1 cellular context compared by ENCODE assay signal in the genomic region with DNA sequence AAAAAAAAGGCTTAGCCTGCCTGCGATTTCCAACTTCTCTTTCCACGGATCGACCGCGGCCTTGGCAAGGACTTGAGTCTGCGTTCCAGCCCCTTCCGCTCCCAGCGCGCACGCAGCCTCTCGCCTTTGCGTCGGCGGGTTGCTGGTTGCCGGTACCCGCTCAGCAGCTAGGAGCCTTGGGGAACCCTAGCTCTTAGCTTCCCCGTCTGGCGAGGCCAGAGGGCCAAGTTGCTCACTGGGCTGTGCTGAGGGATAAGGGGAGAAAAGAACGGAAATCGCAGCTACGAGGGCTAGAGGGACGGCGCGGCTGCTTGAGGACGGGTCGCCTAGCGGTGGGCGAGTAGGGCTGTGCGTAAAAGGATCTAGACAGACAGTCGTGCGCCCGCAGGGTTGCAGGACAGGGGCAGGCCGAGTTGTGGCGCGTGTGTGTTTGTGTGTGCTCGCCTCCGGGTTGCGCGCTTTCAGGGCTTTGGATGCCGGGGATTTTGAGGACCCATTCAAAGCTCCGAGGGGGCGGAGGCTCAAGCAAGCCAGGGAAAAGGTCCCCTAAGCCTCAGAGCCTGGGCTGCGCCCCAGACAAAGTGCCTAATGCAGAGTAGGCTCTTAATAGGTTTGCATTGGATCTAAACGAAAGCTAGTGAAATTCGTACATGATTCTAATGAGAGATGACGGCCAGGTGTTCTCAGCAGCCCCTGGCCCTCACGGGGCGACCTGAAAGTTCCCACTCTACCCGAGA.
TF ChIP-seq lines count a peak whose summit lies in the region.

No MANE protein-coding gene starts in this region.

TF ChIP-seq in K562, 482 proteins besides CTCF, POLR2A, EP300 and RAD21 (continued from another document):
- TF ChIP-seq, protein P1, sequence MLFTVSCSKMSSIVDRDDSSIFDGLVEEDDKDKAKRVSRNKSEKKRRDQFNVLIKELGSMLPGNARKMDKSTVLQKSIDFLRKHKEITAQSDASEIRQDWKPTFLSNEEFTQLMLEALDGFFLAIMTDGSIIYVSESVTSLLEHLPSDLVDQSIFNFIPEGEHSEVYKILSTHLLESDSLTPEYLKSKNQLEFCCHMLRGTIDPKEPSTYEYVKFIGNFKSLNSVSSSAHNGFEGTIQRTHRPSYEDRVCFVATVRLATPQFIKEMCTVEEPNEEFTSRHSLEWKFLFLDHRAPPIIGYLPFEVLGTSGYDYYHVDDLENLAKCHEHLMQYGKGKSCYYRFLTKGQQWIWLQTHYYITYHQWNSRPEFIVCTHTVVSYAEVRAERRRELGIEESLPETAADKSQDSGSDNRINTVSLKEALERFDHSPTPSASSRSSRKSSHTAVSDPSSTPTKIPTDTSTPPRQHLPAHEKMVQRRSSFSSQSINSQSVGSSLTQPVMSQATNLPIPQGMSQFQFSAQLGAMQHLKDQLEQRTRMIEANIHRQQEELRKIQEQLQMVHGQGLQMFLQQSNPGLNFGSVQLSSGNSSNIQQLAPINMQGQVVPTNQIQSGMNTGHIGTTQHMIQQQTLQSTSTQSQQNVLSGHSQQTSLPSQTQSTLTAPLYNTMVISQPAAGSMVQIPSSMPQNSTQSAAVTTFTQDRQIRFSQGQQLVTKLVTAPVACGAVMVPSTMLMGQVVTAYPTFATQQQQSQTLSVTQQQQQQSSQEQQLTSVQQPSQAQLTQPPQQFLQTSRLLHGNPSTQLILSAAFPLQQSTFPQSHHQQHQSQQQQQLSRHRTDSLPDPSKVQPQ (CRISPR knock-in tag; IDR thresholded peaks at IDR 0.05; ENCODE audit: borderline replicate concordance) = no peak
- TF ChIP-seq HMGN3 (IDR thresholded peaks at IDR 0.05; ENCODE audit: borderline replicate concordance, extremely low read depth, insufficient read length, low read depth, low read length) (no peak), CHD4 (IDR thresholded peaks at IDR 0.05; ENCODE audit: insufficient read depth, insufficient replicate concordance, low read depth, low read length, poor library complexity, severe bottlenecking) (no peak)
